9 cellular contexts compared by ENCODE assay signal in genomic region chr10:31709028-31709427, GRCh38.
DNase-seq lines count a peak whose midpoint lies in the region; ATAC-seq, FAIRE-seq and TF ChIP-seq lines count a peak whose summit lies in the region.
"Had no signal": no experiment of that assay in that cellular context is flagged by ENCODE, and none has a peak within 500 bp of the region (broad histone marks: within the 10 kb centered on the region; RNA-seq: fewer than 3 reads in every experiment).

No MANE protein-coding gene starts in this region.

- peak overlapping the region; percentile 71 for H3K4me3 Mint-ChIP-seq in neural crest cell
- H3K4me3 Mint-ChIP-seq in T-helper 17 cell, result no peak overlapping the region

- H3K27me3 Mint-ChIP-seq in neural crest cell (ENCODE audit: low read depth) (no peaks in the 10 kb centered on the region), T-helper 17 cell (no peaks in the 10 kb centered on the region)

- H3K27ac Mint-ChIP-seq in neural crest cell (ENCODE audit: unreplicated experiment) (peak overlapping the region; percentile 98), T-helper 17 cell (no peak overlapping the region)

- H3K27me3 ChIP-seq in colonic mucosa, result no peaks in the 10 kb centered on the region
- H3K27me3 ChIP-seq: SJSA1 had no signal

- H3K36me3 Mint-ChIP-seq in neural crest cell (ENCODE audit: low read depth), result peaks cover 29% of the 10 kb centered on the region
- peaks cover 2% of the 10 kb centered on the region for H3K36me3 Mint-ChIP-seq in T-helper 17 cell (ENCODE audit: low read depth)

- H3K36me3 ChIP-seq in colonic mucosa (no peaks in the 10 kb centered on the region), kidney (ENCODE audit: control insufficient read depth in 1 of 2, insufficient read depth in 2 of 2, low read length in 2 of 2) (no peaks in the 10 kb centered on the region)
- H3K36me3 ChIP-seq: SJSA1 had no signal

- peaks cover 5% of the 10 kb centered on the region for H3K4me1 ChIP-seq in colonic mucosa
- H3K4me1 ChIP-seq in kidney (ENCODE audit: control insufficient read depth in 1 of 2, insufficient read depth in 1 of 2, low read depth in 1 of 2, low read length in 2 of 2), result peaks cover 13% of the 10 kb centered on the region in 2 donors

- TF ChIP-seq CTCF in AG09319 (IDR thresholded peaks at IDR 0.05; ENCODE audit: low read depth, low read length), result peak; percentile 18
- no peak for TF ChIP-seq CTCF in colonic mucosa (IDR thresholded peaks at IDR 0.05)
- TF ChIP-seq CTCF in neural crest cell (conservative IDR thresholded peaks at IDR 0.05), result no peak
- no peak for TF ChIP-seq CTCF in kidney (IDR thresholded peaks at IDR 0.05; ENCODE audit: borderline replicate concordance, extremely low read depth, insufficient read depth)

- H3K9me3 ChIP-seq in colonic mucosa (no peaks in the 10 kb centered on the region), kidney (ENCODE audit: control insufficient read depth in 1 of 2, low read length in 2 of 2) (peaks cover 3 to 6% of the 10 kb centered on the region in 2 donors), T-helper 17 cell (ENCODE audit: control insufficient read depth, low read length, poor library complexity, severe bottlenecking) (no peaks in the 10 kb centered on the region)

- ATAC-seq in T-helper 17 cell (no peak), GM21526 (IDR thresholded peaks at IDR 0.05; ENCODE audit: low FRiP score, unreplicated experiment) (no peak)

- no peak overlapping the region for H3K9ac ChIP-seq in colonic mucosa (ENCODE audit: low read depth in 2 of 2, low read length in 2 of 2)
- no peak overlapping the region for H3K9ac ChIP-seq in kidney (ENCODE audit: low read length in 2 of 2)

- H3K4me3 ChIP-seq in colonic mucosa (no peak overlapping the region), kidney (ENCODE audit: low read length in 2 of 2) (no peak overlapping the region)
- H3K4me3 ChIP-seq: SJSA1 had no signal

- peaks cover 12% of the 10 kb centered on the region for H3K9me3 Mint-ChIP-seq in neural crest cell

- no peak for FAIRE-seq in kidney (lab: Jason Lieb, UNC)

- H3K4me1 Mint-ChIP-seq in neural crest cell (peaks cover 52% of the 10 kb centered on the region), T-helper 17 cell (peaks cover 10% of the 10 kb centered on the region)

- DNase-seq in AG09319 (ENCODE audit: extremely low read depth, low read depth) (no peak), HT-29 (ENCODE audit: low spot score) (peak; percentile 16), colonic mucosa (no peak), neural crest cell (ENCODE audit: low read depth, low spot score) (no peak), kidney (no peak), SIG-M5 treated with dmso at 0.1 percent for 504 hours (lab: John Stamatoyannopoulos, UW; ENCODE audit: unreplicated experiment) (no peak), T-helper 17 cell (no peak)

- intact Hi-C loops in colonic mucosa (cut with DNase I) (no loop called here), kidney (cut with DNase I) (no loop called here)

- peak overlapping the region; percentile 42 for H3K27ac ChIP-seq in colonic mucosa
- H3K27ac ChIP-seq in kidney (ENCODE audit: low read depth in 2 of 2, low read length in 2 of 2), result peak overlapping the region in 1 of 2 donors; percentile 23
- H3K27ac ChIP-seq: SJSA1 had no signal
